1 cellular context compared by ENCODE assay signal in genomic region chr9:94156549-94157407, GRCh38.
TF ChIP-seq lines count a peak whose summit lies in the region.

No MANE protein-coding gene starts in this region.

TF ChIP-seq in K562, 482 proteins besides CTCF, POLR2A, EP300 and RAD21 (continued from another document and continues in another):
- TF ChIP-seq ZBTB40 (IDR thresholded peaks at IDR 0.05) = peak; percentile 75
- no peak for TF ChIP-seq ZBTB40 (CRISPR knock-in tag; IDR thresholded peaks at IDR 0.05)
- 0 out of 2 replicates have a peak, but pooled peaks have one; percentile 34 for TF ChIP-seq HDAC8 (tag; IDR thresholded peaks at IDR 0.05)
- no peak for TF ChIP-seq ZC3H8 (IDR thresholded peaks at IDR 0.05)
- TF ChIP-seq CBX3 (IDR thresholded peaks at IDR 0.05; ENCODE audit: borderline replicate concordance in 1 of 2, low read length in 2 of 2) = peak in 1 of 2 experiments; percentile 26; a peak in 1 of 3 replicates
- no peak for TF ChIP-seq ZNF398 (CRISPR knock-in tag; IDR thresholded peaks at IDR 0.05)
- TF ChIP-seq FOSL1 (tag; conservative IDR thresholded peaks at IDR 0.05) = peak; percentile 37; the same call in 1 of the 2 replicates
- no peak for TF ChIP-seq GTF3C2 (IDR thresholded peaks at IDR 0.05; ENCODE audit: borderline replicate concordance, extremely low read depth, insufficient read length)
- no peak for TF ChIP-seq TAF7 (tag; IDR thresholded peaks at IDR 0.05)
- TF ChIP-seq ZNF76 (CRISPR knock-in tag; IDR thresholded peaks at IDR 0.05; ENCODE audit: borderline replicate concordance) = no peak
- no peak for TF ChIP-seq NR2C1 (IDR thresholded peaks at IDR 0.05)
- 0 out of 2 replicates have a peak, but pooled peaks have one; percentile 6 for TF ChIP-seq NR2C1 (tag; IDR thresholded peaks at IDR 0.05)
- peak; percentile 53; the same call in 1 of the 2 replicates for TF ChIP-seq ZBTB2 (IDR thresholded peaks at IDR 0.05)
- TF ChIP-seq LCOR (CRISPR knock-in tag; IDR thresholded peaks at IDR 0.05) = no peak
- TF ChIP-seq ARHGAP35 (IDR thresholded peaks at IDR 0.05; ENCODE audit: partially characterized antibody) = no peak
- TF ChIP-seq ZBTB12 (CRISPR knock-in tag; IDR thresholded peaks at IDR 0.05) = no peak
- TF ChIP-seq ZBTB26 (CRISPR knock-in tag; IDR thresholded peaks at IDR 0.05) = no peak
- peak; percentile 70; the same call in 1 of the 2 replicates for TF ChIP-seq BACH1 (tag; IDR thresholded peaks at IDR 0.05)
- TF ChIP-seq HDAC6 (IDR thresholded peaks at IDR 0.05; ENCODE audit: low read depth, low read length) = no peak
- no peak for TF ChIP-seq MXI1 (IDR thresholded peaks at IDR 0.05; ENCODE audit: low read depth, low read length)
- peak; percentile 66 for TF ChIP-seq CXXC5 (CRISPR knock-in tag; IDR thresholded peaks at IDR 0.05)
- TF ChIP-seq MYC (IDR thresholded peaks at IDR 0.05; ENCODE audit: low read depth, low read length) = peak; percentile 50
- no peak for TF ChIP-seq MYC (CRISPR knock-in tag; IDR thresholded peaks at IDR 0.05; ENCODE audit: borderline replicate concordance, low read depth)
- no peak for TF ChIP-seq REST (CRISPR knock-in tag; IDR thresholded peaks at IDR 0.05; ENCODE audit: low read depth)
- TF ChIP-seq TRIM28 (IDR thresholded peaks at IDR 0.05) = 0 out of 2 replicates have a peak, but pooled peaks have one; percentile 48
- no peak for TF ChIP-seq BMI1 (IDR thresholded peaks at IDR 0.05; ENCODE audit: low read length)
- no peak for TF ChIP-seq NR0B1 (IDR thresholded peaks at IDR 0.05; ENCODE audit: partially characterized antibody)
- 0 out of 2 replicates have a peak, but pooled peaks have one; percentile 20 for TF ChIP-seq RB1 (IDR thresholded peaks at IDR 0.05; ENCODE audit: low read depth)
- no peak for TF ChIP-seq ATF6 (CRISPR knock-in tag; IDR thresholded peaks at IDR 0.05)
- TF ChIP-seq CREM (IDR thresholded peaks at IDR 0.05; ENCODE audit: low read depth) = peak; percentile 21; the same call in 1 of the 2 replicates
